In genomic region chr7:113289140-113289740, GRCh38 we compare ENCODE assay signal across 8 cellular contexts.
DNase-seq lines count a peak whose midpoint lies in the region; ATAC-seq and TF ChIP-seq lines count a peak whose summit lies in the region.

No MANE protein-coding gene starts in this region.

- intact Hi-C loops in left ventricle myocardium superior (cut with micrococcal nuclease), result no loop called here

- DNase-seq in BJ (ENCODE audit: low read depth) (no peak), SJCRH30 (peak; percentile 65 to 80), left ventricle myocardium superior (no peak), immature natural killer cell (no peak), T-helper 17 cell (no peak)
- DNase-seq in stimulated activated naive CD4-positive, alpha-beta T cell (lab: John Stamatoyannopoulos, UW), result no peak

- H3K27ac ChIP-seq in SJCRH30, result peak overlapping the region; percentile 86

- ATAC-seq in GM18858 (IDR thresholded peaks at IDR 0.05; ENCODE audit: unreplicated experiment) (peak; percentile 66), HG03442 (IDR thresholded peaks at IDR 0.05; ENCODE audit: unreplicated experiment) (peak; percentile 71), left ventricle myocardium superior (peak; percentile 74), T-helper 17 cell (no peak)

- POLR2A ChIA-PET in BJ (lab: Charles Lee), result no interaction called here

- H3K27me3 Mint-ChIP-seq in immature natural killer cell (ENCODE audit: low read depth in 3 of 3) (peaks cover 0 to 3% (median 0%) of the 10 kb centered on the region in 3 donors), T-helper 17 cell (no peaks in the 10 kb centered on the region)

- H3K36me3 Mint-ChIP-seq in immature natural killer cell, result no peaks in the 10 kb centered on the region
- no peaks in the 10 kb centered on the region for H3K36me3 Mint-ChIP-seq in T-helper 17 cell (ENCODE audit: low read depth)

- H3K4me3 ChIP-seq in BJ (ENCODE audit: low read depth, low read length), result no peak overlapping the region
- H3K4me3 ChIP-seq in SJCRH30, result no peak overlapping the region

- H3K4me1 ChIP-seq in SJCRH30, result peaks cover 22% of the 10 kb centered on the region

- CTCF ChIA-PET in BJ (lab: Yijun Ruan, JAX), result interaction anchor here (0.6 to 1.6 kb wide), 10 partner anchors 19 to 744 kb away, joined by 3 to 58 read pairs (median 4); no protein-coding TSS in a partner anchor

- H3K9me3 Mint-ChIP-seq in immature natural killer cell, result peaks cover 0 to 4% (median 2%) of the 10 kb centered on the region in 6 donors

- H3K9me3 ChIP-seq in SJCRH30 (replicated peaks) (peaks cover 9% of the 10 kb centered on the region), T-helper 17 cell (ENCODE audit: control insufficient read depth, low read length, poor library complexity, severe bottlenecking) (no peaks in the 10 kb centered on the region)

- H3K27me3 ChIP-seq in BJ (ENCODE audit: control insufficient read depth, insufficient read depth, low read length), result no peaks in the 10 kb centered on the region
- no peaks in the 10 kb centered on the region for H3K27me3 ChIP-seq in SJCRH30

- H3K27ac Mint-ChIP-seq in immature natural killer cell (no peak overlapping the region), T-helper 17 cell (no peak overlapping the region)

- H3K4me1 Mint-ChIP-seq in immature natural killer cell (no peaks in the 10 kb centered on the region), T-helper 17 cell (no peaks in the 10 kb centered on the region)

- H3K4me3 Mint-ChIP-seq in immature natural killer cell (no peak overlapping the region), T-helper 17 cell (no peak overlapping the region)

- H3K36me3 ChIP-seq in BJ (ENCODE audit: control insufficient read depth, insufficient read depth, low read length), result no peaks in the 10 kb centered on the region
- no peaks in the 10 kb centered on the region for H3K36me3 ChIP-seq in SJCRH30

- TF ChIP-seq CTCF in BJ (IDR thresholded peaks at IDR 0.05; ENCODE audit: insufficient read depth, low read depth, low read length), result peak; percentile 76

Comparison
In these comparisons a context has a peak if more than half of its experiments do, and no peak if none do; other contexts are left out.
1. DNase-seq: peak in SJCRH30 (2 of 2); none in BJ (single experiment), left ventricle myocardium superior (single experiment), immature natural killer cell (0 of 3), T-helper 17 cell (0 of 3) and stimulated activated naive CD4-positive, alpha-beta T cell (0 of 6).